ENCODE assay signal across 9 cellular contexts in genomic region chr6:89985744-89986493, GRCh38.
DNase-seq lines count a peak whose midpoint lies in the region; ATAC-seq and FAIRE-seq lines count a peak whose summit lies in the region.
"Had no signal": no experiment of that assay in that cellular context is flagged by ENCODE, and none has a peak within 500 bp of the region (broad histone marks: within the 10 kb centered on the region; RNA-seq: fewer than 3 reads in every experiment).

No MANE protein-coding gene starts in this region.

- DNase-seq in AG08396 (ENCODE audit: low spot score): peak; percentile 69
- DNase-seq in NCI-H1694 (lab: John Stamatoyannopoulos, UW): peak; percentile 64
- DNase-seq in ecto neural progenitor cell (ENCODE audit: low spot score): peak; percentile 58
- DNase-seq in myocyte (ENCODE audit: low read depth): peak; percentile 97
- DNase-seq in frontal cortex (ENCODE audit: low spot score in 2 of 2): no peak
- no peak for DNase-seq in foreskin melanocyte
- DNase-seq: NCI-H2081 had no signal

- no peak for FAIRE-seq in frontal cortex (lab: Jason Lieb, UNC)

- ATAC-seq in HG02623 (IDR thresholded peaks at IDR 0.05; ENCODE audit: unreplicated experiment): no peak
- ATAC-seq in HG03045 (IDR thresholded peaks at IDR 0.05; ENCODE audit: unreplicated experiment): no peak

Comparison
In these comparisons a context has a peak if more than half of its experiments do, and no peak if none do; other contexts are left out.
1. DNase-seq: peak in AG08396 (single experiment), NCI-H1694 (single experiment), ecto neural progenitor cell (single experiment) and myocyte (single experiment); none in frontal cortex (0 of 2) and foreskin melanocyte (single experiment).